8 cellular contexts compared by ENCODE assay signal in genomic region chr19:52343548-52343947, GRCh38. TPM values are rescaled to one million over a fixed set of nuclear protein-coding genes. Genes with fewer than 3 reads are reported as not detected.
DNase-seq lines count a peak whose midpoint lies in the region; ATAC-seq and TF ChIP-seq lines count a peak whose summit lies in the region.

No MANE protein-coding gene starts in this region.

- H3K27ac ChIP-seq in gastrocnemius medialis = no peak overlapping the region

- CTCF ChIA-PET in activated CD4-positive, alpha-beta T cell treated with anti-CD3 and anti-CD28 coated beads, Interleukin-2, amount 10 ng/mL, durations not matched to agents 7 days and 5 days (lab: Charles Lee) = no interaction called here

- no peak overlapping the region for H3K4me3 Mint-ChIP-seq in activated CD4-positive, alpha-beta T cell treated with anti-CD3 and anti-CD28 coated beads, Interleukin-2, amount 10 ng/mL, durations not matched to agents 7 days and 5 days
- no peak overlapping the region for H3K4me3 Mint-ChIP-seq in effector memory CD8-positive, alpha-beta T cell
- H3K4me3 Mint-ChIP-seq in nephron progenitor cell = no peak overlapping the region

- DNase-seq in EH (ENCODE audit: low read depth) (peak; percentile 11), NAMALWA (ENCODE audit: low spot score) (peak; percentile 76), nephron progenitor cell (peak; percentile 46), ureter (ENCODE audit: low spot score) (peak; percentile 51), MV-4-11 (lab: John Stamatoyannopoulos, UW) (no peak), gastrocnemius medialis (no peak)
- peak; percentile 57 for DNase-seq in activated CD4-positive, alpha-beta T cell treated with anti-CD3 and anti-CD28 coated beads, Interleukin-2, amount 10 ng/mL, durations not matched to agents 7 days and 5 days
- peak; percentile 44 to 53 (median 45) for DNase-seq in effector memory CD8-positive, alpha-beta T cell

- peak; percentile 67 for ATAC-seq in effector memory CD8-positive, alpha-beta T cell (replicated peaks)
- ATAC-seq in gastrocnemius medialis = no peak

- intact Hi-C loops in gastrocnemius medialis (cut with DNase I; ENCODE audit: low total_unique reads) = no loop called here

- no peaks in the 10 kb centered on the region for H3K4me1 ChIP-seq in gastrocnemius medialis

- peak; percentile 50 for TF ChIP-seq CTCF in nephron progenitor cell (IDR thresholded peaks at IDR 0.05)
- TF ChIP-seq CTCF in gastrocnemius medialis (IDR thresholded peaks at IDR 0.05 in 4 of 5, conservative IDR thresholded peaks at IDR 0.05 in 1 of 5) = peak in 2 of 5 experiments; percentile 30 to 41

- no peaks in the 10 kb centered on the region for H3K27me3 Mint-ChIP-seq in activated CD4-positive, alpha-beta T cell treated with anti-CD3 and anti-CD28 coated beads, Interleukin-2, amount 10 ng/mL, durations not matched to agents 7 days and 5 days
- no peaks in the 10 kb centered on the region for H3K27me3 Mint-ChIP-seq in effector memory CD8-positive, alpha-beta T cell
- H3K27me3 Mint-ChIP-seq in nephron progenitor cell (ENCODE audit: low read depth, poor library complexity) = peaks cover 3% of the 10 kb centered on the region

- in situ Hi-C loops in gastrocnemius medialis (cut with MboI; ENCODE audit: low sequenced_read_pairs in 4 of 4) = no loop called here

- no peak overlapping the region for H3K4me3 ChIP-seq in gastrocnemius medialis

- H3K27ac Mint-ChIP-seq in activated CD4-positive, alpha-beta T cell treated with anti-CD3 and anti-CD28 coated beads, Interleukin-2, amount 10 ng/mL, durations not matched to agents 7 days and 5 days = no peak overlapping the region
- no peak overlapping the region for H3K27ac Mint-ChIP-seq in effector memory CD8-positive, alpha-beta T cell
- no peak overlapping the region for H3K27ac Mint-ChIP-seq in nephron progenitor cell

- POLR2A ChIA-PET in activated CD4-positive, alpha-beta T cell treated with anti-CD3 and anti-CD28 coated beads, Interleukin-2, amount 10 ng/mL, durations not matched to agents 7 days and 5 days (lab: Charles Lee) = no interaction called here

- H3K27me3 ChIP-seq in gastrocnemius medialis = no peaks in the 10 kb centered on the region

- TF ChIP-seq POLR2A in gastrocnemius medialis (IDR thresholded peaks at IDR 0.05) = no peak

- peaks cover 10% of the 10 kb centered on the region for H3K36me3 Mint-ChIP-seq in activated CD4-positive, alpha-beta T cell treated with anti-CD3 and anti-CD28 coated beads, Interleukin-2, amount 10 ng/mL, durations not matched to agents 7 days and 5 days (ENCODE audit: low read depth)
- peaks cover 4% of the 10 kb centered on the region for H3K36me3 Mint-ChIP-seq in effector memory CD8-positive, alpha-beta T cell (ENCODE audit: insufficient read depth)
- peaks cover 91% of the 10 kb centered on the region for H3K36me3 Mint-ChIP-seq in nephron progenitor cell (ENCODE audit: low read depth)

- peaks cover 30% of the 10 kb centered on the region for H3K9me3 Mint-ChIP-seq in activated CD4-positive, alpha-beta T cell treated with anti-CD3 and anti-CD28 coated beads, Interleukin-2, amount 10 ng/mL, durations not matched to agents 7 days and 5 days
- H3K9me3 Mint-ChIP-seq in effector memory CD8-positive, alpha-beta T cell = no peaks in the 10 kb centered on the region
- H3K9me3 Mint-ChIP-seq in nephron progenitor cell = peaks cover 73% of the 10 kb centered on the region

- no peaks in the 10 kb centered on the region for H3K4me1 Mint-ChIP-seq in activated CD4-positive, alpha-beta T cell treated with anti-CD3 and anti-CD28 coated beads, Interleukin-2, amount 10 ng/mL, durations not matched to agents 7 days and 5 days
- peaks cover 0 to 3% of the 10 kb centered on the region in 2 donors for H3K4me1 Mint-ChIP-seq in effector memory CD8-positive, alpha-beta T cell (ENCODE audit: low read depth in 2 of 2)
- peaks cover 8% of the 10 kb centered on the region for H3K4me1 Mint-ChIP-seq in nephron progenitor cell

- H3K9me3 ChIP-seq in gastrocnemius medialis = no peaks in the 10 kb centered on the region

- H3K36me3 ChIP-seq in gastrocnemius medialis = peaks cover 0 to 12% of the 10 kb centered on the region in 2 donors

RNA-seq across cellular contexts. Expression of gene ZNF610, which starts 7.5 kb away (rescaled TPM):
- 1 to 10 TPM; 2.1 to 2.8 TPM for total RNA-seq in activated CD4-positive, alpha-beta T cell treated with anti-CD3 and anti-CD28 coated beads, Interleukin-2, amount 10 ng/mL, durations not matched to agents 7 days and 5 days
- total RNA-seq in ureter = 6.9 TPM
- under 1 TPM in 2 of 4 donors, not detected in 2; 0.61 to 0.71 TPM for total RNA-seq in gastrocnemius medialis

RNA-seq across cellular contexts. Expression of gene ZNF880, which starts 26.2 kb away (rescaled TPM):
- total RNA-seq in activated CD4-positive, alpha-beta T cell treated with anti-CD3 and anti-CD28 coated beads, Interleukin-2, amount 10 ng/mL, durations not matched to agents 7 days and 5 days = 10 to 100 TPM; 16.1 to 17.8 TPM
- total RNA-seq in ureter = 37.5 TPM
- 10 to 100 TPM in 1 of 4 donors, 1 to 10 TPM in 3; 6.1 to 12.7 (median 7.9) TPM for total RNA-seq in gastrocnemius medialis

RNA-seq across cellular contexts. Expression of gene ZNF480, which starts 46.6 kb away (rescaled TPM):
- 10 to 100 TPM; 17.4 to 18.4 TPM for total RNA-seq in activated CD4-positive, alpha-beta T cell treated with anti-CD3 and anti-CD28 coated beads, Interleukin-2, amount 10 ng/mL, durations not matched to agents 7 days and 5 days
- 23.8 TPM for total RNA-seq in ureter
- total RNA-seq in gastrocnemius medialis = 1 to 10 TPM; 3.8 to 7.4 (median 6.0) TPM

RNA-seq across cellular contexts. Expression of gene ZNF528, which starts 54.1 kb away (rescaled TPM):
- total RNA-seq in activated CD4-positive, alpha-beta T cell treated with anti-CD3 and anti-CD28 coated beads, Interleukin-2, amount 10 ng/mL, durations not matched to agents 7 days and 5 days = 10 to 100 TPM; 19.4 to 19.5 TPM
- total RNA-seq in ureter (56.3 TPM), gastrocnemius medialis (10 to 100 TPM in 1 of 4 donors, 1 to 10 TPM in 3; 2.9 to 11.2 (median 5.5) TPM)

Comparison
In these comparisons a context has a peak if more than half of its experiments do, and no peak if none do; other contexts are left out.
1. DNase-seq: peak in EH (single experiment), NAMALWA (single experiment), activated CD4-positive, alpha-beta T cell treated with anti-CD3 and anti-CD28 coated beads, Interleukin-2, amount 10 ng/mL, durations not matched to agents 7 days and 5 days (single experiment), effector memory CD8-positive, alpha-beta T cell (3 of 3), nephron progenitor cell (single experiment) and ureter (single experiment); none in MV-4-11 (single experiment) and gastrocnemius medialis (0 of 2).